In genomic region chr10:46450829-46451228, GRCh38 we compare ENCODE assay signal across 6 cellular contexts. TPM values are rescaled to one million over a fixed set of nuclear protein-coding genes. Genes with fewer than 3 reads are reported as not detected.
"Had no signal": no experiment of that assay in that cellular context is flagged by ENCODE, and none has a peak within 500 bp of the region (broad histone marks: within the 10 kb centered on the region; RNA-seq: fewer than 3 reads in every experiment).

No MANE protein-coding gene starts in this region.

RNA-seq across cellular contexts. Expression of gene NPY4R, which starts 14.9 kb away (rescaled TPM):
- total RNA-seq: esophagus squamous epithelium; liver; natural killer cell treated with Interleukin-12 subunit alpha and Interleukin-12 subunit beta and Interleukin-15 and Interleukin-18, amount 100 ng/mL, for 72 hours; occipital lobe; pulmonary artery endothelial cell had no signal
- polyA plus RNA-seq: liver, urinary bladder had no signal
